ENCODE assay signal across 8 cellular contexts in the genomic region with DNA sequence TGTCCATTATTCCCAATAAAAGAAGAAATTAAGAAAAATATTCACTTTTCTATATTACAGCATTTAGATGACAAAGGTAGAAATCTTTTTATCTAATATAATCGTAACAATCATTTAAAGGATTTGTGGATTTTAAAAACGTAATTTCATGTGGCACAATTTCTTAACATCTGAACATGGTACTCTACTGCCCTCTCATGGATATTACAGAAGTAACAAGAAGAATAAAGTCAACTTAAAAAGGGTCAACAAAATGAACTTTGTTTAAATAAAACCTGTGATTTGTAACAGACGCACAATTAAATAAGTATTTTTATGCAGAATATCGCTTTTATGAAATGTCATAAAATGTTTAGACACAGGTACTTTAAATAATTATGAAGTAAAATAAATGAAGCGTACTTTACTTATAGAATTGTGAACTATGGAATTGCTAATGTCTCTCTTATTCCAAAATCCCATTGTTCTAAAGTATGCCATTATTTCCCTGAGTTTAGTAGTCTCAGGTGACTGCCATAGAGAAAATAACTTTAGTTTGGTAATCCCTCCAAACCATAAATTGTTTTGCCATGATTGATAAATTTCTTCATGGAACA.
DNase-seq lines count a peak whose midpoint lies in the region; ATAC-seq and TF ChIP-seq lines count a peak whose summit lies in the region.

No MANE protein-coding gene starts in this region.

- no peak overlapping the region for H3K27ac Mint-ChIP-seq in effector memory CD8-positive, alpha-beta T cell
- no peak overlapping the region for H3K27ac Mint-ChIP-seq in T-helper 17 cell

- no peaks in the 10 kb centered on the region for H3K9me3 ChIP-seq in T-helper 17 cell (ENCODE audit: control insufficient read depth, low read length, poor library complexity, severe bottlenecking)

- no peaks in the 10 kb centered on the region for H3K27me3 ChIP-seq in brain microvascular endothelial cell (replicated peaks)

- CTCF ChIA-PET in GM10248 (lab: Yijun Ruan, JAX), result interaction anchor here (0.8 to 2.8 kb wide), 3 partner anchors 14 to 1606 kb away, joined by 3 to 22 read pairs (median 4); no protein-coding TSS in a partner anchor

- peaks cover under 1 to 13% of the 10 kb centered on the region in 2 donors for H3K9me3 Mint-ChIP-seq in effector memory CD8-positive, alpha-beta T cell

- H3K27me3 Mint-ChIP-seq in effector memory CD8-positive, alpha-beta T cell, result no peaks in the 10 kb centered on the region
- no peaks in the 10 kb centered on the region for H3K27me3 Mint-ChIP-seq in T-helper 17 cell

- H3K36me3 Mint-ChIP-seq in effector memory CD8-positive, alpha-beta T cell (ENCODE audit: insufficient read depth), result no peaks in the 10 kb centered on the region
- no peaks in the 10 kb centered on the region for H3K36me3 Mint-ChIP-seq in T-helper 17 cell (ENCODE audit: low read depth)

- TF ChIP-seq CTCF in GM10248 (IDR thresholded peaks at IDR 0.05; ENCODE audit: control extremely low read depth, extremely low read depth, low read depth, missing control alignments) (peak; percentile 54), brain microvascular endothelial cell (IDR thresholded peaks at IDR 0.05; ENCODE audit: low read depth, low read length, missing control alignments) (peak; percentile 26)

- no peak for ATAC-seq in effector memory CD8-positive, alpha-beta T cell (replicated peaks)
- ATAC-seq in T-helper 17 cell, result no peak

- no peaks in the 10 kb centered on the region for H3K36me3 ChIP-seq in brain microvascular endothelial cell (replicated peaks)

- no peak overlapping the region for H3K27ac ChIP-seq in brain microvascular endothelial cell

- no peak overlapping the region for H3K4me3 Mint-ChIP-seq in effector memory CD8-positive, alpha-beta T cell
- no peak overlapping the region for H3K4me3 Mint-ChIP-seq in T-helper 17 cell

- H3K4me1 Mint-ChIP-seq in effector memory CD8-positive, alpha-beta T cell (ENCODE audit: low read depth in 2 of 2), result no peaks in the 10 kb centered on the region
- no peaks in the 10 kb centered on the region for H3K4me1 Mint-ChIP-seq in T-helper 17 cell

- DNase-seq in GM10248 (ENCODE audit: extremely low spot score) (no peak), NCI-H2029 (lab: John Stamatoyannopoulos, UW) (peak; percentile 14), brain microvascular endothelial cell (no peak), lung microvascular endothelial cell (ENCODE audit: low read depth in 2 of 2) (peak; percentile 54 to 72), T-helper 17 cell (no peak)
- no peak for DNase-seq in activated CD8-positive, alpha-beta memory T cell treated with anti-CD3 and anti-CD28 coated beads, Interleukin-2, amount 50 U/mL, for 4 hours
- no peak for DNase-seq in effector memory CD8-positive, alpha-beta T cell
- DNase-seq in stimulated activated naive CD4-positive, alpha-beta T cell (lab: John Stamatoyannopoulos, UW), result no peak

- no peak overlapping the region for H3K4me3 ChIP-seq in brain microvascular endothelial cell (ENCODE audit: low read depth, low read length)

- in situ Hi-C loops in brain microvascular endothelial cell (cut with HindIII; ENCODE audit: low pct_ligation_motif_present, low sequenced_read_pairs), result no loop called here

- POLR2A ChIA-PET in GM10248 (lab: Yijun Ruan, JAX), result no interaction called here

Comparison
In these comparisons a context has a peak if more than half of its experiments do, and no peak if none do; other contexts are left out.
1. DNase-seq: peak in NCI-H2029 (single experiment) and lung microvascular endothelial cell (2 of 2); none in GM10248 (single experiment), brain microvascular endothelial cell (single experiment), activated CD8-positive, alpha-beta memory T cell treated with anti-CD3 and anti-CD28 coated beads, Interleukin-2, amount 50 U/mL, for 4 hours (single experiment), effector memory CD8-positive, alpha-beta T cell (0 of 3), stimulated activated naive CD4-positive, alpha-beta T cell (0 of 6) and T-helper 17 cell (0 of 3).